ENCODE assay signal across 8 cellular contexts in the genomic region with DNA sequence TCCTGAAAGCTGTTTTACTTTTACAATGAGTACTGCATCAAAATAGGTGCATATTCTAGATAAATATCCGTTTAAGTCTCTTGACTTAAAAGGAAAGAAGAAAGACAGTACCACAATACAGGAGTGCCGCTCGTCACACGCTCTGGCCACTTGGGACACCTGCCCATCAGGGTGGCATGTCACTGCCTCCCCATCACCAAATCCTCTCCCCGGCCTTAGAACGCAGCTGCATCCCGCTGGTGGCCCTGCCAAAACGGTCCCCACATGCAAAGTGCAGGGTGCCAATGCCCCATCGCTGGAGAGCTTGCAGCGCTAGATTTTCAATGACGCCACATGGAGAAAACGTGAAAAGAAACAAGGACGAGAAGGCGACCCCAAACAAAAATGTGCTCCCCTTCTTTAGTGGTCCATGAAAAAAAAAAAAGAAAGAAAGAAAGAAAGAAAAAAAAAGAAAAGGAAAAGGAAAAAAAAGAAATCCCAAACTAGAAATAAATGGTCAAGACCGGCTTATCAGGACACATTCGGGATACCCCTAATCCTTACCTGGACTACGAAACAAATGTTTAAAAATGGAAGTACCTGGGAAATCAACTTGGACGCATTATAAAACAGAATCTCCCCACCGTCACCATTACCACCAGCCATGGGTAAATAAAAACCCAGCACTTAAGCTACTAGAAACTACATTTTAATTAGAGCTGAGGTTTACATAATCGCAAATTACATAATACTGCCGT. TPM values are rescaled to one million over a fixed set of nuclear protein-coding genes. Genes with fewer than 3 reads are reported as not detected.
DNase-seq lines count a peak whose midpoint lies in the region; ATAC-seq, FAIRE-seq and TF ChIP-seq lines count a peak whose summit lies in the region.

No MANE protein-coding gene starts in this region.

- DNase-seq in 8988T = peak; percentile 26
- DNase-seq in SK-N-DZ (ENCODE audit: low spot score) = peak; percentile 23
- peak; percentile 12 for DNase-seq in astrocyte of the hippocampus (ENCODE audit: low read depth, low spot score)
- no peak for DNase-seq in keratinocyte (ENCODE audit: low read depth, low spot score)
- peak; percentile 39 to 47 for DNase-seq in stimulated activated CD4-positive, alpha-beta T cell treated with anti-CD3 and anti-CD28 coated beads, Interleukin-1b, Interleukin-23, amount 100 ng/mL, for 1 hour (ENCODE audit: low read depth in 2 of 2)

- no peaks in the 10 kb centered on the region for H4K20me1 ChIP-seq in keratinocyte (ENCODE audit: control insufficient read depth, extremely low read depth, insufficient read depth, low read length)

- dilution Hi-C loops in keratinocyte (cut with MboI; ENCODE audit: extremely low pct_ligation_motif_present, low sequenced_read_pairs) = no loop called here

- H3K4me1 ChIP-seq in keratinocyte (ENCODE audit: control insufficient read depth, extremely low read depth, insufficient read depth, low read length) = peaks cover 15% of the 10 kb centered on the region

- peak overlapping the region; percentile 61 to 88 (median 77) for H3K4me3 ChIP-seq in keratinocyte (ENCODE audit: control insufficient read depth in 2 of 3, extremely low read depth in 1 of 3, insufficient read depth in 2 of 3, low read depth in 1 of 3, low read length in 3 of 3)

- peak overlapping the region; percentile 48 for H3K9ac ChIP-seq in keratinocyte (ENCODE audit: control insufficient read depth, extremely low read depth, insufficient read depth, low read length)

- H3K36me3 ChIP-seq in keratinocyte (ENCODE audit: control insufficient read depth in 2 of 2, extremely low read depth in 1 of 2, insufficient read depth in 2 of 2, low read length in 2 of 2) = no peaks in the 10 kb centered on the region

- no peaks in the 10 kb centered on the region for H3K9me1 ChIP-seq in keratinocyte (ENCODE audit: control insufficient read depth, extremely low read depth, insufficient read depth, low read length)

- H3K9me3 ChIP-seq in keratinocyte (ENCODE audit: control insufficient read depth, low read depth, low read length) = no peaks in the 10 kb centered on the region

- no peak overlapping the region for H3K27ac ChIP-seq in keratinocyte (ENCODE audit: control insufficient read depth, insufficient read depth, low read length)

- H3K4me2 ChIP-seq in keratinocyte (ENCODE audit: control insufficient read depth, extremely low read depth, insufficient read depth, low read depth, low read length) = peak overlapping the region; percentile 82

- H3K79me2 ChIP-seq in keratinocyte (ENCODE audit: control insufficient read depth, insufficient read depth, low read length) = no peaks in the 10 kb centered on the region

- peak overlapping the region; percentile 47 for H2AFZ ChIP-seq in keratinocyte (ENCODE audit: control insufficient read depth, low read length)

- peak; percentile 43 for FAIRE-seq in keratinocyte (lab: Jason Lieb, UNC)

- no peaks in the 10 kb centered on the region for H3K27me3 ChIP-seq in keratinocyte (ENCODE audit: control insufficient read depth, extremely low read depth, insufficient read depth, low read length)

- TF ChIP-seq CTCF in keratinocyte (optimal IDR thresholded peaks at IDR 0.05 in 1 of 3, IDR thresholded peaks at IDR 0.05 in 1 of 3, conservative IDR thresholded peaks at IDR 0.05 in 1 of 3; ENCODE audit: extremely low read depth in 1 of 3, insufficient read depth in 2 of 3, low read length in 3 of 3) = peak in 1 of 3 experiments; percentile 17

- peak; percentile 19 for ATAC-seq in GM21423 (IDR thresholded peaks at IDR 0.05; ENCODE audit: unreplicated experiment)
- no peak for ATAC-seq in GM21390 (IDR thresholded peaks at IDR 0.05; ENCODE audit: unreplicated experiment)
- no peak for ATAC-seq in HG02884 (IDR thresholded peaks at IDR 0.05; ENCODE audit: unreplicated experiment)

RNA-seq across cellular contexts. Expression of a gene that starts 1.1 kb away (rescaled TPM):
- polyA plus RNA-seq in SK-N-DZ (2014; cell fraction: cytosol; rRNA removed) = 13.8 and 15.1 TPM in 2 replicates
- polyA plus RNA-seq in SK-N-DZ (2014; cell fraction: nucleus; rRNA removed) = 9.4 and 12.3 TPM in 2 replicates
- 12.6 to 13.8 TPM (median 12.9 TPM) in 3 replicates for polyA plus RNA-seq in keratinocyte
- polyA plus RNA-seq in keratinocyte (2011; ENCODE audit: low read depth) = 13.3 TPM
- polyA plus RNA-seq in keratinocyte (2011; cell fraction: cytosol; rRNA removed) = 15.0 and 17.8 TPM in 2 replicates
- polyA plus RNA-seq in keratinocyte (2011; cell fraction: nucleus; rRNA removed) = 13.0 and 14.4 TPM in 2 replicates
- polyA plus RNA-seq in keratinocyte (2012; ENCODE audit: low replicate concordance) = 17.4 and 28.5 TPM in 2 replicates
- 16.8 to 45.6 TPM (median 19.3 TPM) in 3 replicates for polyA minus RNA-seq in keratinocyte
- polyA minus RNA-seq in keratinocyte (2011; cell fraction: cytosol; rRNA and poly(A)+ RNA removed) = 14.6 TPM
- polyA minus RNA-seq in keratinocyte (2011; cell fraction: nucleus; rRNA and poly(A)+ RNA removed) = 9.7 and 15.7 TPM in 2 replicates
